Comparison of ENCODE assay signal across 1 cellular context in the genomic region with DNA sequence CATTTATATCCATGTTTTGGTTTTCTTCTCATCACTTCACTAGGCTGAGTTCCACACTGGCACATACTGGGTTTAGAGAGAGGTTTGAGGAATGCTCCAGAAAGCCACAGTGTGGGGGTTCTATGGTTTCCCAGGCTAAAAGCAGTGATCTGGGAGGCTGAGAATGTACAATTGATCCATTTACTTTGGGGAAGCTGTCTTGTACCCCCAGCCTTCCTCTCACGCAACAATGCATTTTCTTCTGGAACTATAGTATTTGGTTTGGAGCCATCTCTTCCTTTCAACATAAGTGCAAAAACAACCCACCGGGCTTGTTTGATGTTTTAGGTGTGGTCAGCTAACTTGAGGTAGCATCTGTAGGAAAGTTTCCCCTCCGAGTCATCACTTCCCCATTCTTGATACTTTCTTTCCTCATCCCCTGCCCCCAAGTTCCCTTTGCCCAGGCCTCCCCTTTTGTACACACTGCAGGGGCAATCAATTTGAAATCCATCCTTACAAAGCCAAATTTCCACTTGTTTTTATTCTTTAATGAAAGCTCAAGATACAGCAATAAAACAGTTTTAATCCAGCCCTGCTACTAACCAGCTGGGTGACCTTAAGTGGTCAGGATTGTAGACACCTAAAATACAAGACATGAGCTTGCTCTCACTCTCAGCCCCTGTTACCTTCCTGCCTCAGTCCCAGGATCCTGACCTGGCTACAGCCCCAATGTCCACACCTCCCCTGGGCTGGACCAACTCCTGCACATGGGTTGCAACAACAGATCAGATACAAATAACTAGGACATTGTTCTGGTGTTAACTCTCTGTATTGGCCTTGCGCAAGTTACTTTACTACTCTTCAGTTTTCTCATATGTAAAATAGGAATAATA.
TF ChIP-seq lines count a peak whose summit lies in the region.

No MANE protein-coding gene starts in this region.

TF ChIP-seq in GM23338, 12 proteins besides CTCF, POLR2A, EP300 and RAD21 (continued from another document):
- TF ChIP-seq, protein P1, sequence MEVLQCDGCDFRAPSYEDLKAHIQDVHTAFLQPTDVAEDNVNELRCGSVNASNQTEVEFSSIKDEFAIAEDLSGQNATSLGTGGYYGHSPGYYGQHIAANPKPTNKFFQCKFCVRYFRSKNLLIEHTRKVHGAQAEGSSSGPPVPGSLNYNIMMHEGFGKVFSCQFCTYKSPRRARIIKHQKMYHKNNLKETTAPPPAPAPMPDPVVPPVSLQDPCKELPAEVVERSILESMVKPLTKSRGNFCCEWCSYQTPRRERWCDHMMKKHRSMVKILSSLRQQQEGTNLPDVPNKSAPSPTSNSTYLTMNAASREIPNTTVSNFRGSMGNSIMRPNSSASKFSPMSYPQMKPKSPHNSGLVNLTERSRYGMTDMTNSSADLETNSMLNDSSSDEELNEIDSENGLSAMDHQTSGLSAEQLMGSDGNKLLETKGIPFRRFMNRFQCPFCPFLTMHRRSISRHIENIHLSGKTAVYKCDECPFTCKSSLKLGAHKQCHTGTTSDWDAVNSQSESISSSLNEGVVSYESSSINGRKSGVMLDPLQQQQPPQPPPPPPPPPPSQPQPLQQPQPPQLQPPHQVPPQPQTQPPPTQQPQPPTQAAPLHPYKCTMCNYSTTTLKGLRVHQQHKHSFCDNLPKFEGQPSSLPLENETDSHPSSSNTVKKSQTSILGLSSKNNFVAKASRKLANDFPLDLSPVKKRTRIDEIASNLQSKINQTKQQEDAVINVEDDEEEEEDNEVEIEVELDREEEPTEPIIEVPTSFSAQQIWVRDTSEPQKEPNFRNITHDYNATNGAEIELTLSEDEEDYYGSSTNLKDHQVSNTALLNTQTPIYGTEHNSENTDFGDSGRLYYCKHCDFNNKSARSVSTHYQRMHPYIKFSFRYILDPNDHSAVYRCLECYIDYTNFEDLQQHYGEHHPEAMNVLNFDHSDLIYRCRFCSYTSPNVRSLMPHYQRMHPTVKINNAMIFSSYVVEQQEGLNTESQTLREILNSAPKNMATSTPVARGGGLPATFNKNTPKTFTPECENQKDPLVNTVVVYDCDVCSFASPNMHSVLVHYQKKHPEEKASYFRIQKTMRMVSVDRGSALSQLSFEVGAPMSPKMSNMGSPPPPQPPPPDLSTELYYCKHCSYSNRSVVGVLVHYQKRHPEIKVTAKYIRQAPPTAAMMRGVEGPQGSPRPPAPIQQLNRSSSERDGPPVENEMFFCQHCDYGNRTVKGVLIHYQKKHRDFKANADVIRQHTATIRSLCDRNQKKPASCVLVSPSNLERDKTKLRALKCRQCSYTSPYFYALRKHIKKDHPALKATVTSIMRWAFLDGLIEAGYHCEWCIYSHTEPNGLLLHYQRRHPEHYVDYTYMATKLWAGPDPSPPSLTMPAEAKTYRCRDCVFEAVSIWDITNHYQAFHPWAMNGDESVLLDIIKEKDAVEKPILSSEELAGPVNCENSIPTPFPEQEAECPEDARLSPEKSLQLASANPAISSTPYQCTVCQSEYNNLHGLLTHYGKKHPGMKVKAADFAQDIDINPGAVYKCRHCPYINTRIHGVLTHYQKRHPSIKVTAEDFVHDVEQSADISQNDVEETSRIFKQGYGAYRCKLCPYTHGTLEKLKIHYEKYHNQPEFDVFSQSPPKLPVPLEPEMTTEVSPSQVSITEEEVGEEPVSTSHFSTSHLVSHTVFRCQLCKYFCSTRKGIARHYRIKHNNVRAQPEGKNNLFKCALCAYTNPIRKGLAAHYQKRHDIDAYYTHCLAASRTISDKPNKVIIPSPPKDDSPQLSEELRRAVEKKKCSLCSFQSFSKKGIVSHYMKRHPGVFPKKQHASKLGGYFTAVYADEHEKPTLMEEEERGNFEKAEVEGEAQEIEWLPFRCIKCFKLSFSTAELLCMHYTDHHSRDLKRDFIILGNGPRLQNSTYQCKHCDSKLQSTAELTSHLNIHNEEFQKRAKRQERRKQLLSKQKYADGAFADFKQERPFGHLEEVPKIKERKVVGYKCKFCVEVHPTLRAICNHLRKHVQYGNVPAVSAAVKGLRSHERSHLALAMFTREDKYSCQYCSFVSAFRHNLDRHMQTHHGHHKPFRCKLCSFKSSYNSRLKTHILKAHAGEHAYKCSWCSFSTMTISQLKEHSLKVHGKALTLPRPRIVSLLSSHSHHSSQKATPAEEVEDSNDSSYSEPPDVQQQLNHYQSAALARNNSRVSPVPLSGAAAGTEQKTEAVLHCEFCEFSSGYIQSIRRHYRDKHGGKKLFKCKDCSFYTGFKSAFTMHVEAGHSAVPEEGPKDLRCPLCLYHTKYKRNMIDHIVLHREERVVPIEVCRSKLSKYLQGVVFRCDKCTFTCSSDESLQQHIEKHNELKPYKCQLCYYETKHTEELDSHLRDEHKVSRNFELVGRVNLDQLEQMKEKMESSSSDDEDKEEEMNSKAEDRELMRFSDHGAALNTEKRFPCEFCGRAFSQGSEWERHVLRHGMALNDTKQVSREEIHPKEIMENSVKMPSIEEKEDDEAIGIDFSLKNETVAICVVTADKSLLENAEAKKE (CRISPR knock-in tag; IDR thresholded peaks at IDR 0.05), result no peak
- TF ChIP-seq EZH2phosphoT487 (IDR thresholded peaks at IDR 0.05; ENCODE audit: unreplicated experiment) (no peak), ZNF114 (CRISPR knock-in tag; IDR thresholded peaks at IDR 0.05) (no peak), NANOG (IDR thresholded peaks at IDR 0.05; ENCODE audit: borderline replicate concordance) (no peak), STAT1 (IDR thresholded peaks at IDR 0.05; ENCODE audit: unreplicated experiment) (no peak), POLR2AphosphoS5 (IDR thresholded peaks at IDR 0.05; ENCODE audit: low read depth) (no peak), JUNB (IDR thresholded peaks at IDR 0.05; ENCODE audit: unreplicated experiment) (no peak), EZH2 (IDR thresholded peaks at IDR 0.05; ENCODE audit: low read depth, unreplicated experiment) (no peak), CREB1 (CRISPR knock-in tag; IDR thresholded peaks at IDR 0.05; ENCODE audit: low read depth) (no peak), ZNF331 (CRISPR knock-in tag; IDR thresholded peaks at IDR 0.05; ENCODE audit: low read depth) (no peak)
- TF ChIP-seq, protein P2, sequence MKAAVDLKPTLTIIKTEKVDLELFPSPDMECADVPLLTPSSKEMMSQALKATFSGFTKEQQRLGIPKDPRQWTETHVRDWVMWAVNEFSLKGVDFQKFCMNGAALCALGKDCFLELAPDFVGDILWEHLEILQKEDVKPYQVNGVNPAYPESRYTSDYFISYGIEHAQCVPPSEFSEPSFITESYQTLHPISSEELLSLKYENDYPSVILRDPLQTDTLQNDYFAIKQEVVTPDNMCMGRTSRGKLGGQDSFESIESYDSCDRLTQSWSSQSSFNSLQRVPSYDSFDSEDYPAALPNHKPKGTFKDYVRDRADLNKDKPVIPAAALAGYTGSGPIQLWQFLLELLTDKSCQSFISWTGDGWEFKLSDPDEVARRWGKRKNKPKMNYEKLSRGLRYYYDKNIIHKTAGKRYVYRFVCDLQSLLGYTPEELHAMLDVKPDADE (IDR thresholded peaks at IDR 0.05), result no peak
